ENCODE assay signal across 20 cellular contexts in genomic region chr11:57318178-57318577, GRCh38. TPM values are rescaled to one million over a fixed set of nuclear protein-coding genes. Genes with fewer than 3 reads are reported as not detected.
DNase-seq lines count a peak whose midpoint lies in the region; ATAC-seq and TF ChIP-seq lines count a peak whose summit lies in the region.
"Had no signal": no experiment of that assay in that cellular context is flagged by ENCODE, and none has a peak within 500 bp of the region (broad histone marks: within the 10 kb centered on the region; RNA-seq: fewer than 3 reads in every experiment).

No MANE protein-coding gene starts in this region.

- H3K9me3 Mint-ChIP-seq in nephron progenitor cell = no peaks in the 10 kb centered on the region

- H3K4me3 ChIP-seq in cardiac muscle cell (no peak overlapping the region), fibroblast of mammary gland (ENCODE audit: control insufficient read depth, low read depth, low read length) (no peak overlapping the region), vagina (peak overlapping the region in 1 of 2 donors; percentile 28)
- H3K4me3 ChIP-seq: PC-9, skin epidermis had no signal

- H3K27me3 Mint-ChIP-seq in nephron progenitor cell (ENCODE audit: low read depth, poor library complexity) = no peaks in the 10 kb centered on the region
- H3K27me3 Mint-ChIP-seq: T-helper 17 cell had no signal

- intact Hi-C loops in Right ventricle myocardium superior (cut with DNase I) = no loop called here
- intact Hi-C loops in vagina (cut with DNase I) = no loop called here

- TF ChIP-seq CTCF in cardiac muscle cell (IDR thresholded peaks at IDR 0.05; ENCODE audit: low read depth, low read length) = no peak
- no peak for TF ChIP-seq CTCF in fibroblast of mammary gland (conservative IDR thresholded peaks at IDR 0.05; ENCODE audit: control insufficient read depth, insufficient read depth, low read depth, low read length)
- TF ChIP-seq CTCF in nephron progenitor cell (IDR thresholded peaks at IDR 0.05) = no peak
- TF ChIP-seq CTCF in vagina (IDR thresholded peaks at IDR 0.05) = no peak

- peak overlapping the region; percentile 14 for H3K27ac Mint-ChIP-seq in nephron progenitor cell
- H3K27ac Mint-ChIP-seq: T-helper 17 cell had no signal

- H3K4me1 ChIP-seq in cardiac muscle cell (ENCODE audit: low read depth) (peaks cover 32% of the 10 kb centered on the region), vagina (peaks cover 84% of the 10 kb centered on the region)

- H3K27me3 ChIP-seq in cardiac muscle cell (no peaks in the 10 kb centered on the region), vagina (no peaks in the 10 kb centered on the region)

- H3K36me3 ChIP-seq in cardiac muscle cell (peaks cover 19% of the 10 kb centered on the region), vagina (peaks cover 2 to 67% of the 10 kb centered on the region in 2 donors)

- H3K4me3 Mint-ChIP-seq in nephron progenitor cell = peak overlapping the region; percentile 49
- H3K4me3 Mint-ChIP-seq: T-helper 17 cell had no signal

- DNase-seq in cardiac muscle cell (ENCODE audit: low read depth in 1 of 2, low spot score in 1 of 2) (peak in 1 of 2 donors; percentile 76), Right ventricle myocardium superior (no peak), fibroblast of mammary gland (ENCODE audit: low read depth) (peak; percentile 61), nephron progenitor cell (no peak), vagina (ENCODE audit: extremely low spot score in 2 of 2) (no peak), NCI-H510A treated with DMSO at 0.1 percent for 48 hours (lab: John Stamatoyannopoulos, UW) (no peak), NCI-H187 (lab: John Stamatoyannopoulos, UW) (no peak)
- DNase-seq: activated CD4-positive, alpha-beta T cell treated with anti-CD3 and anti-CD28 coated beads for 48 hours; activated T-cell treated with anti-CD3 and anti-CD28 coated beads, Interleukin-2, amount 50 U/mL, for 48 hours; COR-L47; glutamatergic neuron; kidney glomerular epithelial cell; NCI-H1048; NCI-H345; PC-9; T-helper 17 cell had no signal

- no peak for TF ChIP-seq POLR2A in vagina (IDR thresholded peaks at IDR 0.05)

- H3K27ac ChIP-seq in cardiac muscle cell = peak overlapping the region; percentile 41
- peak overlapping the region; percentile 98 for H3K27ac ChIP-seq in vagina
- H3K27ac ChIP-seq: PC-9 had no signal

- peaks cover 27% of the 10 kb centered on the region for H3K4me1 Mint-ChIP-seq in nephron progenitor cell

- ATAC-seq in Right ventricle myocardium superior (ENCODE audit: poor library complexity) (no peak), HG03175 (IDR thresholded peaks at IDR 0.05; ENCODE audit: unreplicated experiment) (no peak)
- ATAC-seq: T-helper 17 cell had no signal

- H3K9me3 ChIP-seq in cardiac muscle cell (ENCODE audit: low read depth) = no peaks in the 10 kb centered on the region
- no peaks in the 10 kb centered on the region for H3K9me3 ChIP-seq in vagina

- peaks cover 29% of the 10 kb centered on the region for H3K36me3 Mint-ChIP-seq in nephron progenitor cell (ENCODE audit: low read depth)

RNA-seq across cellular contexts. Expression of gene TNKS1BP1, which starts 6.6 kb away (rescaled TPM):
- total RNA-seq in cardiac muscle cell (58.9 and 69.1 TPM in 2 replicates), Right ventricle myocardium superior (39.7 TPM), vagina (159 TPM)
- polyA plus RNA-seq in cardiac muscle cell = 62.1 and 67.1 TPM in 2 replicates

RNA-seq across cellular contexts. Expression of gene SSRP1, which starts 17.5 kb away (rescaled TPM):
- total RNA-seq in cardiac muscle cell = 112 and 180 TPM in 2 replicates
- polyA plus RNA-seq in cardiac muscle cell = 87.0 and 112 TPM in 2 replicates
- 36.3 TPM for total RNA-seq in Right ventricle myocardium superior
- 85.4 TPM for total RNA-seq in vagina

RNA-seq across cellular contexts. Expression of gene P2RX3, which starts 20.0 kb away (rescaled TPM):
- total RNA-seq in cardiac muscle cell = 0.09 and 0.18 TPM in 2 replicates
- polyA plus RNA-seq in cardiac muscle cell = 0.39 and 0.62 TPM in 2 replicates
- total RNA-seq in Right ventricle myocardium superior = 1.3 TPM
- total RNA-seq in vagina = not detected
- total RNA-seq: A673, PC-9, T-helper 17 cell had no signal
- polyA plus RNA-seq: neural cell had no signal
